In genomic region chr3:86464180-86464579, GRCh38 we compare ENCODE assay signal across 29 cellular contexts.
"Had no signal": no experiment of that assay in that cellular context is flagged by ENCODE, and none has a peak within 500 bp of the region (broad histone marks: within the 10 kb centered on the region; RNA-seq: fewer than 3 reads in every experiment).

No MANE protein-coding gene starts in this region.

- H3K4me3 Mint-ChIP-seq: stimulated activated effector memory CD8-positive, alpha-beta T cell treated with anti-CD3 and anti-CD28 coated beads, Interleukin-12 subunit alpha, Interleukin-12 subunit beta, amount 100 ng/mL, for 72 hours; stimulated activated memory B cell treated with anti-CD40 and anti-IgM and Interleukin-4, amounts not matched to agents 10 μg/mL and 1 μg/mL and 100 μg/mL, for 72 hours; stimulated activated naive B cell treated with anti-CD40 and anti-IgM and Interleukin-4, amounts not matched to agents 10 μg/mL and 1 μg/mL and 100 μg/mL, for 72 hours; stimulated activated naive CD8-positive, alpha-beta T cell treated with anti-CD3 and anti-CD28 coated beads, Interleukin-15, amount 100 ng/mL, for 72 hours; stimulated activated naive CD8-positive, alpha-beta T cell treated with anti-CD3 and anti-CD28 coated beads, Interleukin-15, Interleukin-2, amounts not matched to agents 100 ng/mL and 50 ng/mL, for 24 hours; type B pancreatic cell had no signal

- H3K9me3 Mint-ChIP-seq: stimulated activated memory B cell treated with anti-CD40 and anti-IgM and Interleukin-4, amounts not matched to agents 10 μg/mL and 1 μg/mL and 100 μg/mL, for 72 hours; stimulated activated naive B cell treated with anti-CD40 and anti-IgM and Interleukin-4, amounts not matched to agents 10 μg/mL and 1 μg/mL and 100 μg/mL, for 72 hours; stimulated activated naive CD8-positive, alpha-beta T cell treated with anti-CD3 and anti-CD28 coated beads, Interleukin-15, Interleukin-2, amounts not matched to agents 100 ng/mL and 50 ng/mL, for 24 hours; type B pancreatic cell had no signal

- H3K36me3 Mint-ChIP-seq: stimulated activated effector memory CD8-positive, alpha-beta T cell treated with anti-CD3 and anti-CD28 coated beads, Interleukin-12 subunit alpha, Interleukin-12 subunit beta, amount 100 ng/mL, for 72 hours; stimulated activated memory B cell treated with anti-CD40 and anti-IgM and Interleukin-4, amounts not matched to agents 10 μg/mL and 1 μg/mL and 100 μg/mL, for 72 hours; stimulated activated naive B cell treated with anti-CD40 and anti-IgM and Interleukin-4, amounts not matched to agents 10 μg/mL and 1 μg/mL and 100 μg/mL, for 72 hours; type B pancreatic cell had no signal

- H3K4me3 ChIP-seq: stomach, suprapubic skin, testis, thoracic aorta, thyroid gland, tibial artery, tibial nerve, transverse colon, upper lobe of left lung, upper lobe of right lung, uterus, vagina had no signal

- H3K4me1 Mint-ChIP-seq: stimulated activated effector memory CD8-positive, alpha-beta T cell treated with anti-CD3 and anti-CD28 coated beads, Interleukin-12 subunit alpha, Interleukin-12 subunit beta, amount 100 ng/mL, for 72 hours; stimulated activated memory B cell treated with anti-CD40 and anti-IgM and Interleukin-4, amounts not matched to agents 10 μg/mL and 1 μg/mL and 100 μg/mL, for 72 hours; stimulated activated naive B cell treated with anti-CD40 and anti-IgM and Interleukin-4, amounts not matched to agents 10 μg/mL and 1 μg/mL and 100 μg/mL, for 72 hours; stimulated activated naive CD8-positive, alpha-beta T cell treated with anti-CD3 and anti-CD28 coated beads, Interleukin-15, amount 100 ng/mL, for 72 hours had no signal

- H3K27me3 ChIP-seq: stomach, suprapubic skin, testis, thyroid gland, tibial artery, tibial nerve, transverse colon, upper lobe of left lung, upper lobe of right lung, uterus, vagina had no signal

- H3K27ac ChIP-seq: stomach, suprapubic skin, testis, thoracic aorta, thyroid gland, tibial artery, tibial nerve, transverse colon, upper lobe of left lung, upper lobe of right lung, uterus, vagina had no signal

- ATAC-seq: stimulated activated effector memory CD8-positive, alpha-beta T cell treated with anti-CD3 and anti-CD28 coated beads, Interleukin-12 subunit alpha, Interleukin-12 subunit beta, amount 100 ng/mL, for 72 hours; stimulated activated memory B cell treated with anti-CD40 and anti-IgM and Interleukin-4, amounts not matched to agents 10 μg/mL and 1 μg/mL and 100 μg/mL, for 72 hours; stimulated activated naive B cell treated with anti-CD40 and anti-IgM and Interleukin-4, amounts not matched to agents 10 μg/mL and 1 μg/mL and 100 μg/mL, for 72 hours; stimulated activated naive CD8-positive, alpha-beta T cell treated with anti-CD3 and anti-CD28 coated beads, Interleukin-15, amount 100 ng/mL, for 72 hours; stimulated activated naive CD8-positive, alpha-beta T cell treated with anti-CD3 and anti-CD28 coated beads, Interleukin-15, Interleukin-2, amounts not matched to agents 100 U/mL and 50 U/mL, for 24 hours; upper lobe of right lung had no signal

- H3K9me3 ChIP-seq: stomach, suprapubic skin, testis, thoracic aorta, thyroid gland, tibial artery, tibial nerve, transverse colon, upper lobe of left lung, upper lobe of right lung, uterus, vagina had no signal

- H3K27ac Mint-ChIP-seq: stimulated activated effector memory CD8-positive, alpha-beta T cell treated with anti-CD3 and anti-CD28 coated beads, Interleukin-12 subunit alpha, Interleukin-12 subunit beta, amount 100 ng/mL, for 72 hours; stimulated activated memory B cell treated with anti-CD40 and anti-IgM and Interleukin-4, amounts not matched to agents 10 μg/mL and 1 μg/mL and 100 μg/mL, for 72 hours; stimulated activated naive B cell treated with anti-CD40 and anti-IgM and Interleukin-4, amounts not matched to agents 10 μg/mL and 1 μg/mL and 100 μg/mL, for 72 hours; stimulated activated naive CD8-positive, alpha-beta T cell treated with anti-CD3 and anti-CD28 coated beads, Interleukin-15, amount 100 ng/mL, for 72 hours; stimulated activated naive CD8-positive, alpha-beta T cell treated with anti-CD3 and anti-CD28 coated beads, Interleukin-15, Interleukin-2, amounts not matched to agents 100 ng/mL and 50 ng/mL, for 24 hours; type B pancreatic cell had no signal

- FAIRE-seq: urothelium cell line had no signal

- DNase-seq: stimulated activated CD4-positive, alpha-beta T cell treated with anti-CD3 and anti-CD28 coated beads, Interleukin-2, amount 100 ng/mL, for 48 hours; stimulated activated CD4-positive, alpha-beta T cell treated with anti-CD3 and anti-CD28 coated beads, Interleukin-4, amount 100 ng/mL, for 1 hour; stimulated activated CD4-positive, alpha-beta T cell treated with anti-CD3 and anti-CD28 coated beads, Interleukin-4, amount 100 ng/mL, for 24 hours; stimulated activated CD4-positive, alpha-beta T cell treated with anti-CD3 and anti-CD28 coated beads, Interleukin-4, amount 100 ng/mL, for 4 hours; stimulated activated CD8-positive, alpha-beta memory T cell treated with anti-CD3 and anti-CD28 coated beads, Interleukin-4, amount 100 ng/mL, for 48 hours; stimulated activated naive B cell treated with anti-CD40 and anti-IgM and Interleukin-4, amounts not matched to agents 10 μg/mL and 1 μg/mL and 100 μg/mL, for 72 hours; stimulated activated naive CD4-positive, alpha-beta T cell; stimulated activated naive CD4-positive, alpha-beta T cell treated with Interleukin-2 at 50 U/mL for 16 hours; stimulated activated naive CD8-positive, alpha-beta T cell treated with anti-CD3 and anti-CD28 coated beads, Interleukin-15, amount 100 ng/mL, for 72 hours; stimulated activated naive CD8-positive, alpha-beta T cell treated with anti-CD3 and anti-CD28 coated beads, Interleukin-15, Interleukin-2, amounts not matched to agents 100 U/mL and 50 U/mL, for 24 hours; stomach; substantia nigra; testis; thyroid gland; tibial artery; transverse colon; trophoblast cell; upper lobe of left lung; upper lobe of right lung; uterus had no signal

- H3K27me3 Mint-ChIP-seq: stimulated activated memory B cell treated with anti-CD40 and anti-IgM and Interleukin-4, amounts not matched to agents 10 μg/mL and 1 μg/mL and 100 μg/mL, for 72 hours; stimulated activated naive B cell treated with anti-CD40 and anti-IgM and Interleukin-4, amounts not matched to agents 10 μg/mL and 1 μg/mL and 100 μg/mL, for 72 hours; stimulated activated naive CD8-positive, alpha-beta T cell treated with anti-CD3 and anti-CD28 coated beads, Interleukin-15, amount 100 ng/mL, for 72 hours; stimulated activated naive CD8-positive, alpha-beta T cell treated with anti-CD3 and anti-CD28 coated beads, Interleukin-15, Interleukin-2, amounts not matched to agents 100 ng/mL and 50 ng/mL, for 24 hours; type B pancreatic cell had no signal

- H3K4me1 ChIP-seq: stomach, suprapubic skin, testis, thyroid gland, tibial artery, tibial nerve, transverse colon, upper lobe of left lung, upper lobe of right lung, uterus, vagina had no signal

- H3K36me3 ChIP-seq: stomach, suprapubic skin, thoracic aorta, thyroid gland, tibial artery, tibial nerve, transverse colon, upper lobe of left lung, upper lobe of right lung, uterus, vagina had no signal
